In genomic region chr3:182732232-182733015, GRCh38 we compare ENCODE assay signal across 23 cellular contexts.
"Had no signal": no experiment of that assay in that cellular context is flagged by ENCODE, and none has a peak within 500 bp of the region (broad histone marks: within the 10 kb centered on the region; RNA-seq: fewer than 3 reads in every experiment).

No MANE protein-coding gene starts in this region.

- DNase-seq: activated CD4-positive, alpha-beta T cell treated with anti-CD3 and anti-CD28 coated beads, Interleukin-2, amount 10 ng/mL, durations not matched to agents 7 days and 5 days; activated CD4-positive, CD25-positive, alpha-beta regulatory T cell treated with anti-CD3 and anti-CD28 coated beads, Interleukin-2, amount 50 U/mL, for 72 hours; activated CD8-positive, alpha-beta memory T cell treated with anti-CD3 and anti-CD28 coated beads, Interleukin-2, amount 50 U/mL, for 4 hours; activated naive CD4-positive, alpha-beta T cell; activated T-cell treated with anti-CD3 and anti-CD28 coated beads, Interleukin-2, amount 50 U/mL, for 4 hours; adrenal gland; brain microvascular endothelial cell; central memory CD4-positive, alpha-beta T cell; dermis blood vessel endothelial cell; effector CD8-positive, alpha-beta T cell; foreskin melanocyte; kidney; lower lobe of right lung; naive B cell; retina; spleen; stimulated activated CD4-positive, alpha-beta T cell treated with anti-CD3 and anti-CD28 coated beads, Interleukin-4, amount 100 ng/mL, for 1 hour; stomach; trophoblast cell had no signal

- FAIRE-seq: kidney had no signal

- H3K4me3 Mint-ChIP-seq: activated CD4-positive, alpha-beta T cell treated with anti-CD3 and anti-CD28 coated beads, Interleukin-2, amount 10 ng/mL, durations not matched to agents 7 days and 5 days; activated naive CD8-positive, alpha-beta T cell; activated T-cell treated with anti-CD3 and anti-CD28 coated beads, Interleukin-2, amount 50 U/mL, for 4 hours had no signal

- ATAC-seq: activated T-cell treated with anti-CD3 and anti-CD28 coated beads, Interleukin-2, amount 50 U/mL, for 4 hours; left lobe of liver; lower lobe of right lung had no signal

- H3K27ac Mint-ChIP-seq: activated CD4-positive, alpha-beta T cell treated with anti-CD3 and anti-CD28 coated beads, Interleukin-2, amount 10 ng/mL, durations not matched to agents 7 days and 5 days; activated naive CD8-positive, alpha-beta T cell; activated T-helper 2 cell treated with anti-CD3 and anti-CD28 coated beads, Interferon-gamma antibody, Interleukin-2, Interleukin-4, amounts not matched to agents 10 μg/mL and 5 μg/mL and 100 μg/mL, durations not matched to agents 14 hours and 24 hours and 36 hours had no signal

- H3K9me3 Mint-ChIP-seq: activated CD4-positive, alpha-beta T cell treated with anti-CD3 and anti-CD28 coated beads, Interleukin-2, amount 10 ng/mL, durations not matched to agents 7 days and 5 days; activated T-cell treated with anti-CD3 and anti-CD28 coated beads, Interleukin-2, amount 50 U/mL, for 4 hours; activated T-helper 2 cell treated with anti-CD3 and anti-CD28 coated beads, Interferon-gamma antibody, Interleukin-2, Interleukin-4, amounts not matched to agents 10 μg/mL and 5 μg/mL and 100 μg/mL, durations not matched to agents 14 hours and 24 hours and 36 hours; naive B cell had no signal

- H3K27me3 Mint-ChIP-seq: activated naive CD8-positive, alpha-beta T cell; naive B cell; progenitor cell of endocrine pancreas had no signal

- H3K36me3 Mint-ChIP-seq: activated naive CD8-positive, alpha-beta T cell; naive B cell had no signal
